Comparison of ENCODE assay signal across 1 cellular context in the genomic region with DNA sequence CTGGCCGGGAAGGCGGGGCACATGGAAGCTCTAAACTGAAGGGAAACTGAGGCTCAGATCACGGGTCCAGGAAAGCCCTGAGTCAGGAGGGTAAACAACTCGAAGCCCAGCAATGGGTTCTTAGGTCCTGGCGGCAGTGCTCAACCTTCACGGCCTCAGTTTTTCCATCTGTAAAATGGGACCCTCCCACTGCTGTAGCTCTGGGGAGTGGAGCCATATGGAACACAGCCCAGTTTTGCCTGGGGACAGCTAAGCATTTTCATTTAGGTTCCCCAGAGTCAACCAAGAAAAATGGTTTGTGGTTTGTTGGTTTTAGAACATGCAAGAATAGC.
A peak's percentile ranks its signal among the peaks of the same experiment; 100 is the strongest.
TF ChIP-seq lines count a peak whose summit lies in the region.

No MANE protein-coding gene starts in this region.

TF ChIP-seq in HEK293, 187 proteins besides CTCF, POLR2A, EP300 and RAD21 (continued from another document):
- no peak for TF ChIP-seq ZNF529 (tag by site-specific recombination; IDR thresholded peaks at IDR 0.05; ENCODE audit: insufficient replicate concordance)
- no peak for TF ChIP-seq ZNF621 (tag by site-specific recombination; IDR thresholded peaks at IDR 0.05)
- TF ChIP-seq ZFP3 (tag by site-specific recombination; IDR thresholded peaks at IDR 0.05; ENCODE audit: low read depth) = no peak
- TF ChIP-seq, protein P1, sequence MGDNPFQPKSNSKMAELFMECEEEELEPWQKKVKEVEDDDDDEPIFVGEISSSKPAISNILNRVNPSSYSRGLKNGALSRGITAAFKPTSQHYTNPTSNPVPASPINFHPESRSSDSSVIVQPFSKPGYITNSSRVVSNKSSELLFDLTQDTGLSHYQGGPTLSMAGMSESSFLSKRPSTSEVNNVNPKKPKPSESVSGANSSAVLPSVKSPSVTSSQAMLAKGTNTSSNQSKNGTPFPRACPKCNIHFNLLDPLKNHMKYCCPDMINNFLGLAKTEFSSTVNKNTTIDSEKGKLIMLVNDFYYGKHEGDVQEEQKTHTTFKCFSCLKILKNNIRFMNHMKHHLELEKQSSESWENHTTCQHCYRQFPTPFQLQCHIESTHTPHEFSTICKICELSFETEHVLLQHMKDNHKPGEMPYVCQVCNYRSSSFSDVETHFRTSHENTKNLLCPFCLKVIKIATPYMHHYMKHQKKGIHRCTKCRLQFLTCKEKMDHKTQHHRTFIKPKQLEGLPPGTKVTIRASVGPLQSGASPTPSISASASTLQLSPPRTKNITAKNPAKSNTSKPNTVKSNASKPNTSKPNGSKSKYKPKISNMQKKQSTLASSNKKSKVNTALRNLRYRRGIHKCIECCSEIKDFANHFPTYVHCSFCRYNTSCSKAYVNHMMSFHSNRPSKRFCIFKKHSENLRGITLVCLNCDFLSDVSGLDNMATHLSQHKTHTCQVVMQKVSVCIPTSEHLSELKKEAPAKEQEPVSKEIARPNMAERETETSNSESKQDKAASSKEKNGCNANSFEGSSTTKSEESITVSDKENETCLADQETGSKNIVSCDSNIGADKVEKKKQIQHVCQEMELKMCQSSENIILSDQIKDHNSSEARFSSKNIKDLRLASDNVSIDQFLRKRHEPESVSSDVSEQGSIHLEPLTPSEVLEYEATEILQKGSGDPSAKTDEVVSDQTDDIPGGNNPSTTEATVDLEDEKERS (tag by site-specific recombination; IDR thresholded peaks at IDR 0.05) = 0 out of 2 replicates have a peak, but pooled peaks have one; percentile 63
- 0 out of 2 replicates have a peak, but pooled peaks have one; percentile 26 for TF ChIP-seq KLF8 (tag by site-specific recombination; IDR thresholded peaks at IDR 0.05)
- TF ChIP-seq, protein P2, sequence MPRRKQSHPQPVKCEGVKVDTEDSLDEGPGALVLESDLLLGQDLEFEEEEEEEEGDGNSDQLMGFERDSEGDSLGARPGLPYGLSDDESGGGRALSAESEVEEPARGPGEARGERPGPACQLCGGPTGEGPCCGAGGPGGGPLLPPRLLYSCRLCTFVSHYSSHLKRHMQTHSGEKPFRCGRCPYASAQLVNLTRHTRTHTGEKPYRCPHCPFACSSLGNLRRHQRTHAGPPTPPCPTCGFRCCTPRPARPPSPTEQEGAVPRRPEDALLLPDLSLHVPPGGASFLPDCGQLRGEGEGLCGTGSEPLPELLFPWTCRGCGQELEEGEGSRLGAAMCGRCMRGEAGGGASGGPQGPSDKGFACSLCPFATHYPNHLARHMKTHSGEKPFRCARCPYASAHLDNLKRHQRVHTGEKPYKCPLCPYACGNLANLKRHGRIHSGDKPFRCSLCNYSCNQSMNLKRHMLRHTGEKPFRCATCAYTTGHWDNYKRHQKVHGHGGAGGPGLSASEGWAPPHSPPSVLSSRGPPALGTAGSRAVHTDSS (tag by site-specific recombination; IDR thresholded peaks at IDR 0.05) = no peak
- no peak for TF ChIP-seq ZNF132 (tag by site-specific recombination; IDR thresholded peaks at IDR 0.05; ENCODE audit: borderline replicate concordance)
- no peak for TF ChIP-seq ZNF341 (tag by site-specific recombination; IDR thresholded peaks at IDR 0.05; ENCODE audit: low read depth)
- no peak for TF ChIP-seq ZBTB21 (tag by site-specific recombination; IDR thresholded peaks at IDR 0.05)
- no peak for TF ChIP-seq ZNF311 (tag by site-specific recombination; IDR thresholded peaks at IDR 0.05; ENCODE audit: borderline replicate concordance)
- TF ChIP-seq ZNF776 (tag by site-specific recombination; IDR thresholded peaks at IDR 0.05; ENCODE audit: borderline replicate concordance) = no peak
- TF ChIP-seq ZNF174 (tag by site-specific recombination; IDR thresholded peaks at IDR 0.05) = no peak
- TF ChIP-seq ZNF837 (tag by site-specific recombination; IDR thresholded peaks at IDR 0.05) = no peak
- TF ChIP-seq ZBTB1 (tag by site-specific recombination; IDR thresholded peaks at IDR 0.05) = no peak
- TF ChIP-seq ZNF610 (tag by site-specific recombination; IDR thresholded peaks at IDR 0.05; ENCODE audit: borderline replicate concordance) = no peak
- TF ChIP-seq, protein P3, sequence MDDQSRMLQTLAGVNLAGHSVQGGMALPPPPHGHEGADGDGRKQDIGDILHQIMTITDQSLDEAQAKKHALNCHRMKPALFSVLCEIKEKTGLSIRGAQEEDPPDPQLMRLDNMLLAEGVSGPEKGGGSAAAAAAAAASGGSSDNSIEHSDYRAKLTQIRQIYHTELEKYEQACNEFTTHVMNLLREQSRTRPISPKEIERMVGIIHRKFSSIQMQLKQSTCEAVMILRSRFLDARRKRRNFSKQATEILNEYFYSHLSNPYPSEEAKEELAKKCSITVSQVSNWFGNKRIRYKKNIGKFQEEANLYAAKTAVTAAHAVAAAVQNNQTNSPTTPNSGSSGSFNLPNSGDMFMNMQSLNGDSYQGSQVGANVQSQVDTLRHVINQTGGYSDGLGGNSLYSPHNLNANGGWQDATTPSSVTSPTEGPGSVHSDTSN (CRISPR knock-in tag; IDR thresholded peaks at IDR 0.05) = no peak
